ENCODE assay signal across 8 cellular contexts in the genomic region with DNA sequence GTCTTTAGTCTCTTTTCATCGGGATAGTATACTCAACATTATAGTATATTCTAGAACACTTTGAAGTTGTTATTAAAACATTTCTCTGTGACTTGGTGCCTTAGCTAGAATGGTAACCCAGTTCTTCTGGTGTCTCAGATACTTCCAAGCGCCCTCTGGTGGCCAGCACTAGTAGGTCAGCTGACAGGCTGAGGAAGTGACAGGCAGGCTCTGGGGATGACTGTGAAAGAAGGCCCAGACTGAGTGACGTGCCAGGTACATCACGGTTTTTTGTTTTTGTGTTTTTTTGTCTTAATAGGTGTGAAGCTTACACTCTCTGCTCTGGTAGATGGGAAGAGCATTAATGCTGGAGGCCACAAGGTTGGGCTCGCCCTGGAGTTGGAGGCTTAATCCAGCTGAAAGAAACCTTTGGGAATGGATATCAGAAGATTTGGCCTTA. TPM values are rescaled to one million over a fixed set of nuclear protein-coding genes. Genes with fewer than 3 reads are reported as not detected.
A peak's percentile ranks its signal among the peaks of the same experiment; 100 is the strongest.
DNase-seq lines count a peak whose midpoint lies in the region; ATAC-seq and TF ChIP-seq lines count a peak whose summit lies in the region.

No MANE protein-coding gene starts in this region.

- peaks cover 11 to 18% of the 10 kb centered on the region in 2 donors for H3K4me1 ChIP-seq in lung (ENCODE audit: control insufficient read depth in 2 of 2, insufficient read depth in 2 of 2, low read length in 2 of 2)

- ATAC-seq in GM18867 (IDR thresholded peaks at IDR 0.05; ENCODE audit: unreplicated experiment), result peak; percentile 39
- ATAC-seq in HG03378 (IDR thresholded peaks at IDR 0.05; ENCODE audit: unreplicated experiment), result peak; percentile 52
- ATAC-seq in lung (ENCODE audit: insufficient read depth, low FRiP score), result no peak

- H3K27me3 ChIP-seq in lung (ENCODE audit: control insufficient read depth, insufficient read depth), result no peaks in the 10 kb centered on the region

- H3K9me3 ChIP-seq in lung (ENCODE audit: control insufficient read depth in 2 of 2, insufficient read depth in 1 of 2, low read length in 1 of 2), result no peaks in the 10 kb centered on the region

- 24 to 26% methylated on average over 5 of the region's 5 CpGs for WGBS in lung, 2 donors

- DNase-seq in AG08396 (ENCODE audit: low spot score) (peak; percentile 80), NCI-H748 (lab: John Stamatoyannopoulos, UW; ENCODE audit: unreplicated experiment) (peak; percentile 69), dermis blood vessel endothelial cell (peak; percentile 96), lung (ENCODE audit: low spot score) (peak; percentile 90)
- DNase-seq in activated CD4-positive, alpha-beta T cell treated with anti-CD3 and anti-CD28 coated beads, Interleukin-2, amount 50 U/mL, for 24 hours (ENCODE audit: low read depth in 1 of 2, low spot score in 1 of 2), result peak; percentile 79 to 91
- DNase-seq in stimulated activated CD8-positive, alpha-beta memory T cell treated with anti-CD3 and anti-CD28 coated beads, Interleukin-15, amount 100 ng/mL, for 1 hour (ENCODE audit: low read depth), result peak; percentile 91

- no peak overlapping the region for H3K27ac ChIP-seq in lung (ENCODE audit: low read depth in 1 of 2, low read length in 1 of 2)

- no peak overlapping the region for H3K4me3 ChIP-seq in lung

- H3K36me3 ChIP-seq in lung (ENCODE audit: control insufficient read depth in 2 of 2, insufficient read depth in 2 of 2, low read length in 2 of 2), result peaks cover 18 to 21% of the 10 kb centered on the region in 2 donors

- peak; percentile 89 for TF ChIP-seq CTCF in lung (IDR thresholded peaks at IDR 0.05; ENCODE audit: control extremely low read depth, extremely low read depth)

RNA-seq across cellular contexts. Expression of a gene that starts 5.1 kb away (rescaled TPM):
- total RNA-seq in dermis blood vessel endothelial cell (15.9 and 23.0 TPM in 2 replicates), lung (10 to 100 TPM in 1 of 2 donors, 1 to 10 TPM in 1; 4.6 to 31.2 TPM)
- 10 to 100 TPM; 27.6 to 64.1 TPM for polyA plus RNA-seq in lung

RNA-seq across cellular contexts. Expression of a gene that starts 20.0 kb away (rescaled TPM):
- 174 and 191 TPM in 2 replicates for total RNA-seq in dermis blood vessel endothelial cell
- total RNA-seq in lung, result 100 to 1,000 TPM in 1 of 2 donors, 10 to 100 TPM in 1; 96.2 to 121 TPM
- 100 to 1,000 TPM in 1 of 2 donors, 10 to 100 TPM in 1; 94.5 to 109 TPM for polyA plus RNA-seq in lung
